26 cellular contexts compared by ENCODE assay signal in genomic region chr15:26065723-26066122, GRCh38.
"Had no signal": no experiment of that assay in that cellular context is flagged by ENCODE, and none has a peak within 500 bp of the region (broad histone marks: within the 10 kb centered on the region; RNA-seq: fewer than 3 reads in every experiment).

No MANE protein-coding gene starts in this region.

- H3K4me3 Mint-ChIP-seq: activated CD8-positive, alpha-beta T cell treated with anti-CD3 and anti-CD28 coated beads, Interleukin-2, amount 10 ng/mL, durations not matched to agents 7 days and 5 days; activated naive CD4-positive, alpha-beta T cell treated with anti-CD3 and anti-CD28 coated beads, Interleukin-2, amount 50 U/mL, for 24 hours; dendritic cell treated with granulocyte-macrophage colony-stimulating factor and Interleukin-4, amounts not matched to agents 40 ng/mL and 50 ng/mL, for 4 days; immature natural killer cell; naive thymus-derived CD8-positive, alpha-beta T cell; stimulated activated naive CD8-positive, alpha-beta T cell treated with anti-CD3 and anti-CD28 coated beads, Interleukin-15, Interleukin-2, amounts not matched to agents 100 ng/mL and 50 ng/mL, for 24 hours had no signal

- H3K27ac Mint-ChIP-seq: activated CD8-positive, alpha-beta T cell treated with anti-CD3 and anti-CD28 coated beads, Interleukin-2, amount 10 ng/mL, durations not matched to agents 7 days and 5 days; activated naive CD4-positive, alpha-beta T cell treated with anti-CD3 and anti-CD28 coated beads, Interleukin-2, amount 50 U/mL, for 24 hours; dendritic cell treated with granulocyte-macrophage colony-stimulating factor and Interleukin-4, amounts not matched to agents 40 ng/mL and 50 ng/mL, for 4 days; immature natural killer cell; naive thymus-derived CD8-positive, alpha-beta T cell; stimulated activated naive CD8-positive, alpha-beta T cell treated with anti-CD3 and anti-CD28 coated beads, Interleukin-15, Interleukin-2, amounts not matched to agents 100 ng/mL and 50 ng/mL, for 24 hours had no signal

- ATAC-seq: activated CD8-positive, alpha-beta T cell treated with anti-CD3 and anti-CD28 coated beads, Interleukin-2, amount 10 ng/mL, durations not matched to agents 7 days and 5 days; body of pancreas; heart right ventricle; left lung; naive thymus-derived CD8-positive, alpha-beta T cell; psoas muscle had no signal

- H3K4me1 Mint-ChIP-seq: activated naive CD4-positive, alpha-beta T cell treated with anti-CD3 and anti-CD28 coated beads, Interleukin-2, amount 50 U/mL, for 24 hours; immature natural killer cell; naive thymus-derived CD8-positive, alpha-beta T cell had no signal

- H3K36me3 ChIP-seq: cardiac muscle cell, heart right ventricle, left lung, right atrium auricular region, spleen, thyroid gland, WERI-Rb-1 had no signal

- H3K9me3 ChIP-seq: body of pancreas, left lung, psoas muscle, spleen, thyroid gland had no signal

- H3K27me3 ChIP-seq: body of pancreas, cardiac muscle cell, left lung, right atrium auricular region, thyroid gland had no signal

- DNase-seq: activated CD4-positive, alpha-beta T cell treated with anti-CD3 and anti-CD28 coated beads for 1 hour; activated CD4-positive, alpha-beta T cell treated with anti-CD3 and anti-CD28 coated beads, Interleukin-2, amount 50 U/mL, for 1 hour; activated CD8-positive, alpha-beta T cell treated with anti-CD3 and anti-CD28 coated beads, Interleukin-2, amount 10 ng/mL, durations not matched to agents 7 days and 5 days; activated gamma-delta T cell treated with Interleukin-2 at 50 U/mL for 16 hours; anterior cingulate cortex; body of pancreas; effector CD4-positive, alpha-beta T cell; erythroblast; foreskin fibroblast; heart right ventricle; immature natural killer cell; kidney glomerular epithelial cell; left lung; psoas muscle; spleen; stimulated activated CD4-positive, alpha-beta T cell treated with anti-CD3 and anti-CD28 coated beads, Interleukin-4, amount 100 ng/mL, for 4 hours; substantia nigra; thyroid gland; WERI-Rb-1 had no signal

- H3K9me3 Mint-ChIP-seq: activated naive CD4-positive, alpha-beta T cell treated with anti-CD3 and anti-CD28 coated beads, Interleukin-2, amount 50 U/mL, for 24 hours; naive thymus-derived CD8-positive, alpha-beta T cell; stimulated activated naive CD8-positive, alpha-beta T cell treated with anti-CD3 and anti-CD28 coated beads, Interleukin-15, Interleukin-2, amounts not matched to agents 100 ng/mL and 50 ng/mL, for 24 hours had no signal

- H3K4me1 ChIP-seq: body of pancreas, heart right ventricle, left lung, psoas muscle, right atrium auricular region, spleen, thyroid gland had no signal

- H3K4me3 ChIP-seq: body of pancreas, cardiac muscle cell, heart right ventricle, left lung, lung, psoas muscle, right atrium auricular region, spleen, thyroid gland had no signal

- H3K36me3 Mint-ChIP-seq: activated naive CD4-positive, alpha-beta T cell treated with anti-CD3 and anti-CD28 coated beads, Interleukin-2, amount 50 U/mL, for 24 hours; immature natural killer cell; naive thymus-derived CD8-positive, alpha-beta T cell had no signal

- H3K27ac ChIP-seq: body of pancreas, cardiac muscle cell, heart right ventricle, left lung, psoas muscle, right atrium auricular region, spleen, thyroid gland, WERI-Rb-1 had no signal
